18 cellular contexts compared by ENCODE assay signal in the genomic region with DNA sequence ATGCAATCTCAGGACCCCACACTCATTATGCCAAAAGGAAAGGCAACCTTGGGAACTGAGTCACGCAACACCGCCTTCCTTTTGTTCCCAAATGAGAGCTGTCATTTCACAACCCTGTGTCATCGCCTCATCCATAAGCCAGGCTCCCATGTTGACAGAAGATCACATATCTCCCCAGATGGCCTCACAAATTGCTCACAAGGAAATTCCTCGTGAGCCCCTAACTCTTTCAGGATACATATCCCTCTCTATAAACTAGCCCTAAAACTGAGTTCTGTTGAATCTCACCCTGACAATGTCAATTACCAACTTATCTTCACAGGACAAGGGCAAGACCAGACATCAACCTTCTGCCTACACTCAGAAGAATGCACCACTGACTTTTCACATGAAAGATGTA. TPM values are rescaled to one million over a fixed set of nuclear protein-coding genes. Genes with fewer than 3 reads are reported as not detected.
"Had no signal": no experiment of that assay in that cellular context is flagged by ENCODE, and none has a peak within 500 bp of the region (broad histone marks: within the 10 kb centered on the region; RNA-seq: fewer than 3 reads in every experiment).

No MANE protein-coding gene starts in this region.

- H3K4me3 Mint-ChIP-seq: activated CD4-positive, alpha-beta T cell treated with anti-CD3 and anti-CD28 coated beads for 36 hours; activated CD8-positive, alpha-beta T cell treated with anti-CD3 and anti-CD28 coated beads for 36 hours; activated naive CD8-positive, alpha-beta T cell treated with anti-CD3 and anti-CD28 coated beads, Interleukin-2, amount 50 U/mL, for 24 hours; activated T-helper 1 cell treated with anti-CD3 and anti-CD28 coated beads, Interleukin-12 subunit alpha, Interleukin-12 subunit beta, Interleukin-2, Interleukin-4 antibody, amounts not matched to agents 30 ng/mL and 10 ng/mL and 1 ng/mL, durations not matched to agents 14 hours and 24 hours and 36 hours; immature natural killer cell; natural killer cell; stimulated activated naive CD8-positive, alpha-beta T cell treated with anti-CD3 and anti-CD28 coated beads, Interleukin-15, Interleukin-2, amounts not matched to agents 100 ng/mL and 50 ng/mL, for 24 hours had no signal

- H3K27ac Mint-ChIP-seq: activated CD4-positive, alpha-beta T cell treated with anti-CD3 and anti-CD28 coated beads for 36 hours; activated CD8-positive, alpha-beta T cell treated with anti-CD3 and anti-CD28 coated beads for 36 hours; activated naive CD8-positive, alpha-beta T cell treated with anti-CD3 and anti-CD28 coated beads, Interleukin-2, amount 50 U/mL, for 24 hours; activated T-helper 1 cell treated with anti-CD3 and anti-CD28 coated beads, Interleukin-12 subunit alpha, Interleukin-12 subunit beta, Interleukin-2, Interleukin-4 antibody, amounts not matched to agents 30 ng/mL and 10 ng/mL and 1 ng/mL, durations not matched to agents 14 hours and 24 hours and 36 hours; immature natural killer cell; natural killer cell; stimulated activated naive CD8-positive, alpha-beta T cell treated with anti-CD3 and anti-CD28 coated beads, Interleukin-15, Interleukin-2, amounts not matched to agents 100 ng/mL and 50 ng/mL, for 24 hours had no signal

- H3K9me3 ChIP-seq: ascending aorta had no signal

- H3K4me3 ChIP-seq: ascending aorta, esophagus squamous epithelium, lung had no signal

- DNase-seq: activated CD4-positive, alpha-beta T cell treated with anti-CD3 and anti-CD28 coated beads for 36 hours; activated CD8-positive, alpha-beta memory T cell treated with anti-CD3 and anti-CD28 coated beads, Interleukin-2, amount 50 U/mL, for 4 hours; activated CD8-positive, alpha-beta T cell treated with anti-CD3 and anti-CD28 coated beads for 36 hours; activated naive CD4-positive, alpha-beta T cell treated with Interleukin-2 at 50 U/mL for 16 hours; activated naive CD8-positive, alpha-beta T cell treated with anti-CD3 and anti-CD28 coated beads, Interleukin-2, amount 50 U/mL, for 24 hours; esophagus squamous epithelium; foreskin fibroblast; glutamatergic neuron; immature natural killer cell; left cardiac atrium; natural killer cell; stimulated activated CD4-positive, alpha-beta T cell treated with anti-CD3 and anti-CD28 coated beads, Interleukin-4, amount 100 ng/mL, for 1 hour; stimulated activated CD8-positive, alpha-beta memory T cell treated with anti-CD3 and anti-CD28 coated beads, Interleukin-4, amount 100 ng/mL, for 48 hours; WERI-Rb-1 had no signal

- H3K9me3 Mint-ChIP-seq: activated naive CD8-positive, alpha-beta T cell treated with anti-CD3 and anti-CD28 coated beads, Interleukin-2, amount 50 U/mL, for 24 hours; activated T-helper 1 cell treated with anti-CD3 and anti-CD28 coated beads, Interleukin-12 subunit alpha, Interleukin-12 subunit beta, Interleukin-2, Interleukin-4 antibody, amounts not matched to agents 30 ng/mL and 10 ng/mL and 1 ng/mL, durations not matched to agents 14 hours and 24 hours and 36 hours; natural killer cell; stimulated activated naive CD8-positive, alpha-beta T cell treated with anti-CD3 and anti-CD28 coated beads, Interleukin-15, Interleukin-2, amounts not matched to agents 100 ng/mL and 50 ng/mL, for 24 hours had no signal

- H3K27ac ChIP-seq: ascending aorta, esophagus squamous epithelium, WERI-Rb-1 had no signal

- H3K4me1 Mint-ChIP-seq: immature natural killer cell, natural killer cell had no signal

- H3K36me3 ChIP-seq: ascending aorta, esophagus squamous epithelium, WERI-Rb-1 had no signal

- ATAC-seq: activated CD4-positive, alpha-beta T cell treated with anti-CD3 and anti-CD28 coated beads for 36 hours; activated CD8-positive, alpha-beta T cell treated with anti-CD3 and anti-CD28 coated beads for 36 hours; activated naive CD8-positive, alpha-beta T cell treated with anti-CD3 and anti-CD28 coated beads, Interleukin-2, amount 50 U/mL, for 24 hours; left cardiac atrium; natural killer cell had no signal

- H3K27me3 ChIP-seq: ascending aorta had no signal

- H3K36me3 Mint-ChIP-seq: immature natural killer cell, natural killer cell had no signal

RNA-seq across cellular contexts. Expression of a gene that starts 22.6 kb away (rescaled TPM):
- total RNA-seq: activated CD8-positive, alpha-beta T cell treated with anti-CD3 and anti-CD28 coated beads for 36 hours had no signal
